Comparison of ENCODE assay signal across 9 cellular contexts in genomic region chr12:123075591-123076171, GRCh38.
DNase-seq lines count a peak whose midpoint lies in the region; ATAC-seq and TF ChIP-seq lines count a peak whose summit lies in the region.
"Had no signal": no experiment of that assay in that cellular context is flagged by ENCODE, and none has a peak within 500 bp of the region (broad histone marks: within the 10 kb centered on the region; RNA-seq: fewer than 3 reads in every experiment).

No MANE protein-coding gene starts in this region.

- H3K36me3 ChIP-seq in lower lobe of right lung, result no peaks in the 10 kb centered on the region
- H3K36me3 ChIP-seq: SJSA1 had no signal

- no peaks in the 10 kb centered on the region for H3K36me3 Mint-ChIP-seq in activated naive CD4-positive, alpha-beta T cell treated with anti-CD3 and anti-CD28 coated beads, Interleukin-2, amount 50 U/mL, for 72 hours

- H3K9me3 Mint-ChIP-seq in activated naive CD4-positive, alpha-beta T cell treated with anti-CD3 and anti-CD28 coated beads, Interleukin-2, amount 50 U/mL, for 72 hours, result no peaks in the 10 kb centered on the region

- DNase-seq in H4 (ENCODE audit: low spot score) (peak; percentile 61), lower lobe of right lung (peak; percentile 59), omental fat pad (ENCODE audit: low spot score) (no peak), GOT3 (lab: John Stamatoyannopoulos, UW) (no peak), GM19240 (ENCODE audit: insufficient read length, low spot score) (no peak)
- DNase-seq in activated naive CD4-positive, alpha-beta T cell treated with anti-CD3 and anti-CD28 coated beads, Interleukin-2, amount 50 U/mL, for 72 hours (ENCODE audit: low spot score in 2 of 2), result peak; percentile 71 to 86
- DNase-seq in stimulated activated CD8-positive, alpha-beta memory T cell treated with anti-CD3 and anti-CD28 coated beads, Interleukin-4, amount 100 ng/mL, for 4 hours (ENCODE audit: low read depth in 2 of 2, low spot score in 1 of 2), result peak; percentile 38 to 69

- H3K4me3 ChIP-seq in lower lobe of right lung, result peak overlapping the region; percentile 8
- H3K4me3 ChIP-seq: SJSA1 had no signal

- peak overlapping the region; percentile 90 to 95 for H3K27ac Mint-ChIP-seq in activated naive CD4-positive, alpha-beta T cell treated with anti-CD3 and anti-CD28 coated beads, Interleukin-2, amount 50 U/mL, for 72 hours

- H3K27me3 ChIP-seq in lower lobe of right lung (ENCODE audit: low read depth), result no peaks in the 10 kb centered on the region
- H3K27me3 ChIP-seq: SJSA1 had no signal

- H3K27ac ChIP-seq in lower lobe of right lung, result peak overlapping the region; percentile 58
- H3K27ac ChIP-seq: SJSA1 had no signal

- peaks cover 50% of the 10 kb centered on the region for H3K4me1 ChIP-seq in lower lobe of right lung
- H3K4me1 ChIP-seq: SJSA1 had no signal

- no peaks in the 10 kb centered on the region for H3K9me3 ChIP-seq in lower lobe of right lung
- H3K9me3 ChIP-seq: SJSA1 had no signal

- intact Hi-C loops in lower lobe of right lung (cut with DNase I), result no loop called here

- no peak for TF ChIP-seq CTCF in lower lobe of right lung (IDR thresholded peaks at IDR 0.05)
- TF ChIP-seq CTCF in omental fat pad (IDR thresholded peaks at IDR 0.05), result no peak

- ATAC-seq in SK-N-SH treated with all-trans-retinoic acid at 6 μM for 48 hours, result no peak
- ATAC-seq in activated naive CD4-positive, alpha-beta T cell treated with anti-CD3 and anti-CD28 coated beads, Interleukin-2, amount 50 U/mL, for 72 hours, result peak; percentile 80 to 81
- ATAC-seq in lower lobe of right lung, result peak; percentile 80 to 85
- ATAC-seq in omental fat pad (ENCODE audit: low FRiP score), result no peak

TF ChIP-seq in SK-N-SH treated with all-trans-retinoic acid at 6 μM for 48 hours, 23 proteins besides CTCF, POLR2A, EP300 and RAD21:
- no peak for TF ChIP-seq PATZ1 (CRISPR knock-in tag; IDR thresholded peaks at IDR 0.05; ENCODE audit: borderline replicate concordance)
- TF ChIP-seq POU6F1 (CRISPR knock-in tag; IDR thresholded peaks at IDR 0.05; ENCODE audit: borderline replicate concordance, low read depth), result no peak
- TF ChIP-seq TCF4 (CRISPR knock-in tag; IDR thresholded peaks at IDR 0.05; ENCODE audit: borderline replicate concordance), result peak; percentile 47; the same call in 1 of the 2 replicates

Comparison
In these comparisons a context has a peak if more than half of its experiments do, and no peak if none do; other contexts are left out.
1. DNase-seq: peak in H4 (single experiment), activated naive CD4-positive, alpha-beta T cell treated with anti-CD3 and anti-CD28 coated beads, Interleukin-2, amount 50 U/mL, for 72 hours (2 of 2), lower lobe of right lung (single experiment) and stimulated activated CD8-positive, alpha-beta memory T cell treated with anti-CD3 and anti-CD28 coated beads, Interleukin-4, amount 100 ng/mL, for 4 hours (2 of 2); none in omental fat pad (single experiment), GOT3 (single experiment) and GM19240 (single experiment).
2. ATAC-seq: peak in activated naive CD4-positive, alpha-beta T cell treated with anti-CD3 and anti-CD28 coated beads, Interleukin-2, amount 50 U/mL, for 72 hours (2 of 2) and lower lobe of right lung (2 of 2); none in SK-N-SH treated with all-trans-retinoic acid at 6 μM for 48 hours (single experiment) and omental fat pad (single experiment).